ENCODE assay signal across 1 cellular context in genomic region chr2:80437959-80438358, GRCh38.
TF ChIP-seq lines count a peak whose summit lies in the region.

No MANE protein-coding gene starts in this region.

TF ChIP-seq in WTC11, 78 proteins besides CTCF, POLR2A, EP300 and RAD21 (continued from another document):
- TF ChIP-seq ATF6 (CRISPR knock-in tag; IDR thresholded peaks at IDR 0.05) (no peak), GABPB1 (CRISPR knock-in tag; IDR thresholded peaks at IDR 0.05) (no peak), NR1H2 (CRISPR knock-in tag; IDR thresholded peaks at IDR 0.05) (no peak), ZNF425 (CRISPR knock-in tag; conservative IDR thresholded peaks at IDR 0.05) (no peak), ERG (CRISPR knock-in tag; IDR thresholded peaks at IDR 0.05) (no peak)
